ENCODE assay signal across 27 cellular contexts in the genomic region with DNA sequence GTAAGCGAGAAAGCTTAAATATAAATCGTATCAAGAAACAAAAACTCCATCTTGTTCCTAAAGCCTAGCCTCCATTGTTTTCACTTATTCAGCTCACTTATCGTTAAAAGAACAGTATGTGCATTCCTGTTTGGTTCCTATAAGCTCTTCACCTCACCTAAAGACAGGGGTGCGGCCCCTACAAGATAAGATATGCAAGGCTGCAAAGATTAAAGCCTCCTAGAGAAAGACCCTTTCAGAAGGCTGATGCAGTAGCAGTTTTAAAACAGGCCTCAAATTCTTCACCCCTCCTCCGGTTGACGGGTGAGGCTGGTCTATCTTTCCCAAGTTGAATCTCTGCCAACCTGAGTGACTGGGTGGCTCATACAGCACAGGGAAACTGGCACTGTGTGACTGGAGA. TPM values are rescaled to one million over a fixed set of nuclear protein-coding genes. Genes with fewer than 3 reads are reported as not detected.
DNase-seq lines count a peak whose midpoint lies in the region; ATAC-seq and TF ChIP-seq lines count a peak whose summit lies in the region.
"Had no signal": no experiment of that assay in that cellular context is flagged by ENCODE, and none has a peak within 500 bp of the region (broad histone marks: within the 10 kb centered on the region; RNA-seq: fewer than 3 reads in every experiment).

No MANE protein-coding gene starts in this region.

- TF ChIP-seq CTCF in Caco-2 (IDR thresholded peaks at IDR 0.05; ENCODE audit: insufficient read depth in 1 of 2, low read depth in 1 of 2, low read length in 1 of 2, severe bottlenecking in 1 of 2, unreplicated experiment in 1 of 2) (no peak), brain microvascular endothelial cell (IDR thresholded peaks at IDR 0.05; ENCODE audit: low read depth, low read length, missing control alignments) (no peak), mesothelial cell of epicardium (IDR thresholded peaks at IDR 0.05; ENCODE audit: unreplicated experiment) (no peak), progenitor cell of endocrine pancreas (IDR thresholded peaks at IDR 0.05; ENCODE audit: unreplicated experiment) (no peak)

- H3K9me3 Mint-ChIP-seq in Caco-2 (ENCODE audit: unreplicated experiment) = no peaks in the 10 kb centered on the region
- H3K9me3 Mint-ChIP-seq in mesothelial cell of epicardium = no peaks in the 10 kb centered on the region
- no peaks in the 10 kb centered on the region for H3K9me3 Mint-ChIP-seq in progenitor cell of endocrine pancreas (ENCODE audit: low read depth)

- H3K27me3 Mint-ChIP-seq in Caco-2 (ENCODE audit: insufficient read depth, unreplicated experiment) (no peaks in the 10 kb centered on the region), mesothelial cell of epicardium (ENCODE audit: low read depth) (no peaks in the 10 kb centered on the region), progenitor cell of endocrine pancreas (no peaks in the 10 kb centered on the region)

- H3K4me3 Mint-ChIP-seq in Caco-2 (ENCODE audit: unreplicated experiment) (peak overlapping the region; percentile 56), mesothelial cell of epicardium (no peak overlapping the region), progenitor cell of endocrine pancreas (ENCODE audit: low read depth) (no peak overlapping the region)

- in situ Hi-C loops in brain microvascular endothelial cell (cut with HindIII; ENCODE audit: low pct_ligation_motif_present, low sequenced_read_pairs) = no loop called here

- H3K4me3 ChIP-seq in Caco-2 (ENCODE audit: low read depth, low read length) = no peak overlapping the region
- H3K4me3 ChIP-seq in brain microvascular endothelial cell (ENCODE audit: low read depth, low read length) = no peak overlapping the region
- H3K4me3 ChIP-seq: GM23248, Peyer's patch had no signal

- POLR2A ChIA-PET in Caco-2 (lab: Charles Lee) = interaction anchor here (0.5 to 0.7 kb wide), 2 partner anchors 31 to 39 kb away, joined by 3 read pairs; no protein-coding TSS in a partner anchor

- H3K36me3 Mint-ChIP-seq in Caco-2 (ENCODE audit: insufficient read depth, unreplicated experiment) (peaks cover 6% of the 10 kb centered on the region), mesothelial cell of epicardium (peaks cover 4% of the 10 kb centered on the region), progenitor cell of endocrine pancreas (ENCODE audit: insufficient read depth) (peaks cover 34% of the 10 kb centered on the region)

- peak overlapping the region; percentile 47 for H3K27ac ChIP-seq in brain microvascular endothelial cell
- H3K27ac ChIP-seq: GM23248, HL-60, Peyer's patch had no signal

- no TSS peak for BruUV-seq in Caco-2 (replicated peaks; lab: Mats Ljungman, UMichigan)

- H3K9me3 ChIP-seq in Caco-2 = peaks cover 7% of the 10 kb centered on the region; the same call in 1 of the 2 replicates
- H3K9me3 ChIP-seq: Peyer's patch had no signal

- DNase-seq in Caco-2 (peak; percentile 47 to 68), brain microvascular endothelial cell (no peak), mesothelial cell of epicardium (ENCODE audit: low spot score in 2 of 2, unreplicated experiment in 2 of 2) (no peak), progenitor cell of endocrine pancreas (ENCODE audit: low spot score, unreplicated experiment) (no peak), NCI-H146 (lab: John Stamatoyannopoulos, UW) (no peak), KG1 (lab: John Stamatoyannopoulos, UW) (no peak)
- DNase-seq: 8988T, AML-193, C1 segment of cervical spinal cord, DMS53, GDM1, GM23248, MV-4-11, NCI-H1105 treated with DMSO at 0.1 percent for 48 hours, NCI-H1694, NCI-H2081, NCI-H2171, NCI-H345, NCI-H524 treated with DMSO at 0.1 percent for 48 hours, NCI-H82, Peyer's patch had no signal

- H3K27ac Mint-ChIP-seq in Caco-2 (ENCODE audit: unreplicated experiment) = peak overlapping the region; percentile 88
- H3K27ac Mint-ChIP-seq in mesothelial cell of epicardium = peak overlapping the region; percentile 37
- peak overlapping the region; percentile 93 for H3K27ac Mint-ChIP-seq in progenitor cell of endocrine pancreas

- H3K36me3 ChIP-seq in Caco-2 (ENCODE audit: control insufficient read depth, insufficient read depth, low read length) (no peaks in the 10 kb centered on the region), brain microvascular endothelial cell (replicated peaks) (no peaks in the 10 kb centered on the region)
- H3K36me3 ChIP-seq: Peyer's patch had no signal

- ATAC-seq in GM19324 (IDR thresholded peaks at IDR 0.05; ENCODE audit: low FRiP score, unreplicated experiment) = no peak
- ATAC-seq: HCT116, SK-N-SH treated with all-trans-retinoic acid at 6 μM for 48 hours had no signal

- CTCF ChIA-PET in Caco-2 (lab: Charles Lee) = interaction anchor here (0.8 to 1.4 kb wide), 4 partner anchors 19 to 108 kb away, joined by 3 to 7 read pairs (median 4); no protein-coding TSS in a partner anchor

- H3K4me1 ChIP-seq in Caco-2 = peaks cover 64% of the 10 kb centered on the region
- H3K4me1 ChIP-seq: Peyer's patch had no signal

- intact Hi-C loops in Caco-2 (cut with micrococcal nuclease; ENCODE audit: unreplicated experiment) = no loop called here

- H3K4me1 Mint-ChIP-seq in Caco-2 (ENCODE audit: low read depth, unreplicated experiment) (peaks cover 43% of the 10 kb centered on the region), mesothelial cell of epicardium (peaks cover 54% of the 10 kb centered on the region), progenitor cell of endocrine pancreas (ENCODE audit: low read depth) (peaks cover 72% of the 10 kb centered on the region)

- H3K27me3 ChIP-seq in Caco-2 (replicated peaks; ENCODE audit: control insufficient read depth, insufficient read depth, low read length) = no peaks in the 10 kb centered on the region
- H3K27me3 ChIP-seq in brain microvascular endothelial cell (replicated peaks) = no peaks in the 10 kb centered on the region
- H3K27me3 ChIP-seq: Peyer's patch had no signal

RNA-seq across cellular contexts. Expression of gene LAMA1, which starts 48.4 kb away (rescaled TPM):
- 122 and 129 TPM in 2 replicates for total RNA-seq in Caco-2 (2022)
- total RNA-seq in mesothelial cell of epicardium = 91.4 to 99.8 TPM (median 93.7 TPM) in 3 replicates
- 257 and 299 TPM in 2 replicates for total RNA-seq in progenitor cell of endocrine pancreas
- total RNA-seq: HT-29, OCI-LY7 had no signal

Comparison
In these comparisons a context has a peak if more than half of its experiments do, and no peak if none do; other contexts are left out.
1. DNase-seq: peak in Caco-2 (2 of 2); none in brain microvascular endothelial cell (single experiment), mesothelial cell of epicardium (0 of 2), progenitor cell of endocrine pancreas (single experiment), NCI-H146 (single experiment) and KG1 (single experiment).
2. H3K27ac Mint-ChIP-seq: peak in every context shown above with its lines; median percentile 93 in progenitor cell of endocrine pancreas; 88 in Caco-2; 37 in mesothelial cell of epicardium.